In the genomic region with DNA sequence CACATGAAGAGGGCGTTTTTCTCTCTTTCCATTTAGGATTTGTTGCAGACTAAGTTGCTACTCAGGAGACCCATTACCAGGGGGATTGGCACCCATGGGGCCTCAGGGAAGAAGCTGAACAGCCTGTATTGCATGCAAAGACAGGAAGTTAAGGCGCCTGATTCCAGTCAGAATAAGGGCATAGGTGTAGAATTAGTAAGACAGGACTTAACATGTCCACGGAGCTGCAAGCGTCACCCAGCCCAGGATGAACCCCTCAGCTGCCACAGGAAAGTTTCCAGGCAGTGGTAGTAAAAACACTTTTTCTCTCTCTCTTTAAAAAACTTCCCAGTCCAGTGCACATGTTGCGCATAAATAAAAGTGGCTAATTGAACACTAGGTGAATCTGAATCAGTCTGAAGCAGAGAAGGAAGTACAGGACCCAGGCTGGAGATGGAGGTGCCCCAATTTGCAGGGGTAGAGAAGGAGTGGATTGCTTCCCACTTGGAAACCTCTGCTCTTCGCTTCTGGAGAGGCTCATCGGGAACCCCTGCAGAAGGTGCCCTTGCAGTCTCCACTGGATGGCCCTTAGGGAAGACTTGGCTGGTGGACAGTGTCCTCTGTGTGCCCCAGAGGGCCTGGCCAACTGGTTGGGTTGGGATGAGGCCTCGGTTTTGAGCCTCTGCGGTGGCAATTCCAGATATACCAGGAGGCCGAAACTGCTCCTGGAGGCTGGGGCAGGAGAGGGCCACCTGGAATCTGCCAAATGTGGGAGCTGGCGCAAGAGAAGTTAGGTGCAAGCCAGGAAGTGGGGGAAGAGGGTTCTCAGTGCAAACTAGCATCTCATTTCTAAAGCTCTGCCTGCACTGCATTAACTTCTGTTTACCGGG, we compare ENCODE assay signal across 1 cellular context.
TF ChIP-seq lines count a peak whose summit lies in the region.

No MANE protein-coding gene starts in this region.

TF ChIP-seq in H1, 55 proteins besides CTCF, POLR2A, EP300 and RAD21:
- TF ChIP-seq KDM1A (IDR thresholded peaks at IDR 0.05; ENCODE audit: borderline replicate concordance, low read length) (no peak), YY1 (IDR thresholded peaks at IDR 0.05; ENCODE audit: low read depth, low read length) (no peak), HDAC6 (IDR thresholded peaks at IDR 0.05; ENCODE audit: low read depth, low read length) (no peak), TAF1 (IDR thresholded peaks at IDR 0.05; ENCODE audit: low read depth, low read length) (no peak), POU5F1 (IDR thresholded peaks at IDR 0.05; ENCODE audit: low read depth, low read length) (no peak), SUZ12 (IDR thresholded peaks at IDR 0.05; ENCODE audit: low read length) (peak; percentile 88), RNF2 (IDR thresholded peaks at IDR 0.05; ENCODE audit: borderline replicate concordance, low read depth, low read length, missing control alignments, poor library complexity, severe bottlenecking) (peak; percentile 96), TAF7 (optimal IDR thresholded peaks at IDR 0.05; ENCODE audit: borderline replicate concordance, low read depth, low read length) (no peak), EZH2 (IDR thresholded peaks at IDR 0.05; ENCODE audit: low read depth, low read length, severe bottlenecking) (peak; percentile 89), JUN (IDR thresholded peaks at IDR 0.05; ENCODE audit: low read depth, low read length) (no peak), CTBP2 (IDR thresholded peaks at IDR 0.05; ENCODE audit: borderline replicate concordance, insufficient read depth, insufficient read length, low read length) (no peak), FOSL1 (IDR thresholded peaks at IDR 0.05; ENCODE audit: insufficient read depth, low read depth, low read length) (no peak), CBX8 (IDR thresholded peaks at IDR 0.05; ENCODE audit: borderline replicate concordance, low read depth, low read length) (0 out of 2 replicates have a peak, but pooled peaks have one; percentile 44), MAFK (IDR thresholded peaks at IDR 0.05; ENCODE audit: low read depth, low read length) (no peak), CREB1 (IDR thresholded peaks at IDR 0.05) (no peak), GTF2F1 (IDR thresholded peaks at IDR 0.05; ENCODE audit: borderline replicate concordance, low read depth, low read length) (no peak), TEAD4 (IDR thresholded peaks at IDR 0.05; ENCODE audit: low read depth, low read length) (no peak), SP1 (IDR thresholded peaks at IDR 0.05; ENCODE audit: low read depth, low read length) (no peak), HDAC2 (IDR thresholded peaks at IDR 0.05; ENCODE audit: borderline replicate concordance in 1 of 2, low read depth in 2 of 2, low read length in 2 of 2) (no peak), SAP30 (IDR thresholded peaks at IDR 0.05; ENCODE audit: insufficient read depth, insufficient replicate concordance, low read length) (no peak), SIRT6 (IDR thresholded peaks at IDR 0.05; ENCODE audit: low read length) (no peak), RBBP5 (IDR thresholded peaks at IDR 0.05; ENCODE audit: borderline replicate concordance, low read depth, low read length) (no peak), CBX5 (IDR thresholded peaks at IDR 0.05; ENCODE audit: low read depth, low read length) (no peak)
- TF ChIP-seq, protein P1, sequence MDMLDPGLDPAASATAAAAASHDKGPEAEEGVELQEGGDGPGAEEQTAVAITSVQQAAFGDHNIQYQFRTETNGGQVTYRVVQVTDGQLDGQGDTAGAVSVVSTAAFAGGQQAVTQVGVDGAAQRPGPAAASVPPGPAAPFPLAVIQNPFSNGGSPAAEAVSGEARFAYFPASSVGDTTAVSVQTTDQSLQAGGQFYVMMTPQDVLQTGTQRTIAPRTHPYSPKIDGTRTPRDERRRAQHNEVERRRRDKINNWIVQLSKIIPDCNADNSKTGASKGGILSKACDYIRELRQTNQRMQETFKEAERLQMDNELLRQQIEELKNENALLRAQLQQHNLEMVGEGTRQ (IDR thresholded peaks at IDR 0.05; ENCODE audit: low read length), result no peak
- TF ChIP-seq, protein P2, sequence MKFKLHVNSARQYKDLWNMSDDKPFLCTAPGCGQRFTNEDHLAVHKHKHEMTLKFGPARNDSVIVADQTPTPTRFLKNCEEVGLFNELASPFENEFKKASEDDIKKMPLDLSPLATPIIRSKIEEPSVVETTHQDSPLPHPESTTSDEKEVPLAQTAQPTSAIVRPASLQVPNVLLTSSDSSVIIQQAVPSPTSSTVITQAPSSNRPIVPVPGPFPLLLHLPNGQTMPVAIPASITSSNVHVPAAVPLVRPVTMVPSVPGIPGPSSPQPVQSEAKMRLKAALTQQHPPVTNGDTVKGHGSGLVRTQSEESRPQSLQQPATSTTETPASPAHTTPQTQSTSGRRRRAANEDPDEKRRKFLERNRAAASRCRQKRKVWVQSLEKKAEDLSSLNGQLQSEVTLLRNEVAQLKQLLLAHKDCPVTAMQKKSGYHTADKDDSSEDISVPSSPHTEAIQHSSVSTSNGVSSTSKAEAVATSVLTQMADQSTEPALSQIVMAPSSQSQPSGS (IDR thresholded peaks at IDR 0.05; ENCODE audit: low read length), result no peak
- TF ChIP-seq, protein P3, sequence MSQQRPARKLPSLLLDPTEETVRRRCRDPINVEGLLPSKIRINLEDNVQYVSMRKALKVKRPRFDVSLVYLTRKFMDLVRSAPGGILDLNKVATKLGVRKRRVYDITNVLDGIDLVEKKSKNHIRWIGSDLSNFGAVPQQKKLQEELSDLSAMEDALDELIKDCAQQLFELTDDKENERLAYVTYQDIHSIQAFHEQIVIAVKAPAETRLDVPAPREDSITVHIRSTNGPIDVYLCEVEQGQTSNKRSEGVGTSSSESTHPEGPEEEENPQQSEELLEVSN (IDR thresholded peaks at IDR 0.05), result no peak
- TF ChIP-seq, protein P4, sequence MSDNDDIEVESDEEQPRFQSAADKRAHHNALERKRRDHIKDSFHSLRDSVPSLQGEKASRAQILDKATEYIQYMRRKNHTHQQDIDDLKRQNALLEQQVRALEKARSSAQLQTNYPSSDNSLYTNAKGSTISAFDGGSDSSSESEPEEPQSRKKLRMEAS (IDR thresholded peaks at IDR 0.05), result no peak
